8 cellular contexts compared by ENCODE assay signal in genomic region chr13:57624565-57625435, GRCh38. TPM values are rescaled to one million over a fixed set of nuclear protein-coding genes. Genes with fewer than 3 reads are reported as not detected.
A peak's percentile ranks its signal among the peaks of the same experiment; 100 is the strongest.
DNase-seq lines count a peak whose midpoint lies in the region; ATAC-seq, FAIRE-seq and TF ChIP-seq lines count a peak whose summit lies in the region.

No MANE protein-coding gene starts in this region.

- CTCF ChIA-PET in endothelial cell of umbilical vein (lab: Charles Lee), result interaction anchor here (0.6 to 3.6 kb wide), 71 partner anchors 7 to 1866 kb away, joined by 3 to 57 read pairs (median 3); no protein-coding TSS in a partner anchor

- H3K9me3 Mint-ChIP-seq in CD14-positive monocyte, result peaks cover under 1 to 10% (median 5%) of the 10 kb centered on the region in 7 donors
- no peaks in the 10 kb centered on the region for H3K9me3 Mint-ChIP-seq in neural crest cell
- H3K9me3 Mint-ChIP-seq in activated T-helper 2 cell treated with anti-CD3 and anti-CD28 coated beads, Interferon-gamma antibody, Interleukin-2, Interleukin-4, amounts not matched to agents 10 μg/mL and 5 μg/mL and 100 μg/mL, durations not matched to agents 14 hours and 24 hours and 36 hours, result no peaks in the 10 kb centered on the region

- H3K4me2 ChIP-seq in endothelial cell of umbilical vein (ENCODE audit: insufficient read depth, low read length), result no peak overlapping the region

- peak; percentile 61 for ATAC-seq in GM18909 (IDR thresholded peaks at IDR 0.05; ENCODE audit: poor library complexity, unreplicated experiment)

- no peak overlapping the region for H3K4me3 ChIP-seq in endothelial cell of umbilical vein (replicated peaks in 1 of 3; ENCODE audit: insufficient read depth in 1 of 3, low read depth in 1 of 3, low read length in 3 of 3)

- H3K4me3 Mint-ChIP-seq in CD14-positive monocyte (no peak overlapping the region), neural crest cell (peak overlapping the region; percentile 17)
- H3K4me3 Mint-ChIP-seq in activated T-helper 2 cell treated with anti-CD3 and anti-CD28 coated beads, Interferon-gamma antibody, Interleukin-2, Interleukin-4, amounts not matched to agents 10 μg/mL and 5 μg/mL and 100 μg/mL, durations not matched to agents 14 hours and 24 hours and 36 hours (ENCODE audit: low read depth), result no peak overlapping the region

- H3K27me3 ChIP-seq in endothelial cell of umbilical vein (ENCODE audit: control insufficient read depth in 2 of 2, insufficient read depth in 2 of 2, low read length in 2 of 2), result peaks cover 0 to 2% of the 10 kb centered on the region in 2 experiments

- peaks cover 6% of the 10 kb centered on the region for H3K4me1 Mint-ChIP-seq in CD14-positive monocyte
- peaks cover 15% of the 10 kb centered on the region for H3K4me1 Mint-ChIP-seq in neural crest cell
- peaks cover 4% of the 10 kb centered on the region for H3K4me1 Mint-ChIP-seq in activated T-helper 2 cell treated with anti-CD3 and anti-CD28 coated beads, Interferon-gamma antibody, Interleukin-2, Interleukin-4, amounts not matched to agents 10 μg/mL and 5 μg/mL and 100 μg/mL, durations not matched to agents 14 hours and 24 hours and 36 hours (ENCODE audit: low read depth)

- FAIRE-seq in endothelial cell of umbilical vein (lab: Jason Lieb, UNC), result peak; percentile 89

- POLR2A ChIA-PET in endothelial cell of umbilical vein (lab: Charles Lee), result no interaction called here

- DNase-seq in CD14-positive monocyte (ENCODE audit: low spot score) (no peak), KBM-7 (peak; percentile 65), RKO (ENCODE audit: low spot score) (peak; percentile 73), endothelial cell of umbilical vein (ENCODE audit: low read depth, low spot score) (peak; percentile 71), neural crest cell (ENCODE audit: low read depth, low spot score) (peak; percentile 59), cerebellum (ENCODE audit: low spot score) (no peak)
- DNase-seq in activated T-helper 2 cell treated with anti-CD3 and anti-CD28 coated beads, Interferon-gamma antibody, Interleukin-2, Interleukin-4, amounts not matched to agents 10 μg/mL and 5 μg/mL and 100 μg/mL, durations not matched to agents 14 hours and 24 hours and 36 hours (ENCODE audit: low spot score), result no peak

- H3K9me3 ChIP-seq in endothelial cell of umbilical vein (replicated peaks; ENCODE audit: control insufficient read depth, insufficient read depth, low read length), result no peaks in the 10 kb centered on the region

- H3K36me3 ChIP-seq in endothelial cell of umbilical vein (ENCODE audit: control insufficient read depth in 2 of 2, extremely low read depth in 1 of 2, insufficient read depth in 2 of 2, low read length in 2 of 2), result no peaks in the 10 kb centered on the region

- peaks cover 4% of the 10 kb centered on the region for H3K4me1 ChIP-seq in endothelial cell of umbilical vein (ENCODE audit: control insufficient read depth, extremely low read depth, insufficient read depth, low read length)

- peak; percentile 84 for TF ChIP-seq CTCF in CD14-positive monocyte (IDR thresholded peaks at IDR 0.05)
- peak; percentile 66 to 73 for TF ChIP-seq CTCF in endothelial cell of umbilical vein (IDR thresholded peaks at IDR 0.05; ENCODE audit: extremely low read depth in 1 of 2, insufficient read depth in 1 of 2, low read depth in 1 of 2, low read length in 2 of 2)
- TF ChIP-seq CTCF in neural crest cell (conservative IDR thresholded peaks at IDR 0.05), result peak; percentile 96

- H3K27me3 Mint-ChIP-seq in CD14-positive monocyte (ENCODE audit: low read depth in 3 of 3) (peaks cover 22 to 25% (median 24%) of the 10 kb centered on the region in 3 donors), neural crest cell (ENCODE audit: low read depth) (peaks cover 18% of the 10 kb centered on the region)
- H3K27me3 Mint-ChIP-seq in activated T-helper 2 cell treated with anti-CD3 and anti-CD28 coated beads, Interferon-gamma antibody, Interleukin-2, Interleukin-4, amounts not matched to agents 10 μg/mL and 5 μg/mL and 100 μg/mL, durations not matched to agents 14 hours and 24 hours and 36 hours (ENCODE audit: low read depth), result peaks cover 18% of the 10 kb centered on the region

- peak overlapping the region; percentile 24 for H2AFZ ChIP-seq in endothelial cell of umbilical vein (ENCODE audit: low read depth, low read length)

- dilution Hi-C loops in endothelial cell of umbilical vein (cut with MboI; ENCODE audit: extremely low pct_ligation_motif_present, low sequenced_read_pairs), result no loop called here

- no peak overlapping the region for H3K9ac ChIP-seq in endothelial cell of umbilical vein (replicated peaks; ENCODE audit: extremely low read depth, insufficient read depth, low read length)

- TF ChIP-seq POLR2A in endothelial cell of umbilical vein (IDR thresholded peaks at IDR 0.05; ENCODE audit: low read depth, low read length), result no peak

- H3K36me3 Mint-ChIP-seq in CD14-positive monocyte (peaks cover 2 to 5% of the 10 kb centered on the region in 2 donors), neural crest cell (ENCODE audit: low read depth) (no peaks in the 10 kb centered on the region)
- no peaks in the 10 kb centered on the region for H3K36me3 Mint-ChIP-seq in activated T-helper 2 cell treated with anti-CD3 and anti-CD28 coated beads, Interferon-gamma antibody, Interleukin-2, Interleukin-4, amounts not matched to agents 10 μg/mL and 5 μg/mL and 100 μg/mL, durations not matched to agents 14 hours and 24 hours and 36 hours (ENCODE audit: low read depth)

- in situ Hi-C loops in KBM-7 (cut with MboI; ENCODE audit: low pct_unique_long_range_greater_than_20kb, low sequenced_read_pairs), result no loop called here

- H3K27ac Mint-ChIP-seq in CD14-positive monocyte (no peak overlapping the region), neural crest cell (ENCODE audit: unreplicated experiment) (no peak overlapping the region)
- no peak overlapping the region for H3K27ac Mint-ChIP-seq in activated T-helper 2 cell treated with anti-CD3 and anti-CD28 coated beads, Interferon-gamma antibody, Interleukin-2, Interleukin-4, amounts not matched to agents 10 μg/mL and 5 μg/mL and 100 μg/mL, durations not matched to agents 14 hours and 24 hours and 36 hours

- H4K20me1 ChIP-seq in endothelial cell of umbilical vein (replicated peaks; ENCODE audit: control insufficient read depth, extremely low read depth, insufficient read depth, low read length), result no peaks in the 10 kb centered on the region

- no peak overlapping the region for H3K27ac ChIP-seq in endothelial cell of umbilical vein (ENCODE audit: insufficient read depth, low read depth, low read length)

- H3K79me2 ChIP-seq in endothelial cell of umbilical vein (ENCODE audit: control insufficient read depth, insufficient read depth, low read length), result no peaks in the 10 kb centered on the region

- intact Hi-C loops in CD14-positive monocyte (cut with micrococcal nuclease) (loop anchor here (5.0 to 10.0 kb wide), 2 partner anchors 1690 to 1693 kb away; no protein-coding TSS in a partner anchor), endothelial cell of umbilical vein (cut with micrococcal nuclease) (loop anchor here (1.0 to 5.0 kb wide), 2 partner anchors 869 to 1218 kb away; no protein-coding TSS in a partner anchor)
- intact Hi-C loops in activated T-helper 2 cell treated with anti-CD3 and anti-CD28 coated beads, Interferon-gamma antibody, Interleukin-2, Interleukin-4, amounts not matched to agents 10 μg/mL and 5 μg/mL and 100 μg/mL, durations not matched to agents 14 hours and 24 hours and 36 hours (cut with micrococcal nuclease), result loop anchor here (10.0 kb wide), 1 partner anchor 1690 kb away; no protein-coding TSS in a partner anchor

- H3K9me1 ChIP-seq in endothelial cell of umbilical vein (replicated peaks; ENCODE audit: control insufficient read depth, extremely low read depth, insufficient read depth, low read length), result no peaks in the 10 kb centered on the region

- no TSS peak for BruUV-seq in endothelial cell of umbilical vein (replicated peaks; lab: Mats Ljungman, UMichigan)

TF ChIP-seq in endothelial cell of umbilical vein, 7 proteins besides CTCF, POLR2A, EP300 and RAD21:
- TF ChIP-seq POLR2AphosphoS5 (IDR thresholded peaks at IDR 0.05; ENCODE audit: insufficient read depth, low read depth, low read length), result no peak
- no peak for TF ChIP-seq MAX (IDR thresholded peaks at IDR 0.05; ENCODE audit: insufficient read depth, insufficient read length)

RNA-seq across cellular contexts. Expression of gene PCDH17, which starts 6.7 kb away (rescaled TPM):
- not detected for polyA plus RNA-seq in CD14-positive monocyte
- total RNA-seq in endothelial cell of umbilical vein, result 4.2 and 5.0 TPM in 2 replicates
- polyA plus RNA-seq in endothelial cell of umbilical vein, result 2.1 TPM in 2 replicates
- 0.73 and 0.81 TPM in 2 replicates for polyA plus RNA-seq in endothelial cell of umbilical vein (2011; cell fraction: cytosol; rRNA removed)
- polyA plus RNA-seq in endothelial cell of umbilical vein (2011; cell fraction: nucleus; rRNA removed), result 1.4 and 1.7 TPM in 2 replicates
- polyA plus RNA-seq in endothelial cell of umbilical vein (2012), result 2.2 and 3.3 TPM in 2 replicates
- polyA minus RNA-seq in endothelial cell of umbilical vein, result 7.1 and 9.5 TPM in 2 replicates
- 0.20 TPM for polyA minus RNA-seq in endothelial cell of umbilical vein (2011; cell fraction: cytosol; rRNA and poly(A)+ RNA removed)
- polyA minus RNA-seq in endothelial cell of umbilical vein (2011; cell fraction: nucleus; rRNA and poly(A)+ RNA removed), result 8.8 and 17.5 TPM in 2 replicates
- total RNA-seq in neural crest cell, result 14.4 and 14.6 TPM in 2 replicates
- 235 TPM for total RNA-seq in cerebellum
- not detected in 2 replicates for total RNA-seq in activated T-helper 2 cell treated with anti-CD3 and anti-CD28 coated beads, Interferon-gamma antibody, Interleukin-2, Interleukin-4, amounts not matched to agents 10 μg/mL and 5 μg/mL and 100 μg/mL, durations not matched to agents 14 hours and 24 hours and 36 hours

Comparison
In these comparisons a context has a peak if more than half of its experiments do, and no peak if none do; other contexts are left out.
1. DNase-seq: peak in KBM-7 (single experiment), RKO (single experiment), endothelial cell of umbilical vein (single experiment) and neural crest cell (single experiment); none in CD14-positive monocyte (single experiment), cerebellum (single experiment) and activated T-helper 2 cell treated with anti-CD3 and anti-CD28 coated beads, Interferon-gamma antibody, Interleukin-2, Interleukin-4, amounts not matched to agents 10 μg/mL and 5 μg/mL and 100 μg/mL, durations not matched to agents 14 hours and 24 hours and 36 hours (single experiment).
2. RNA of gene PCDH17, which starts 6.7 kb away (total RNA-seq): 235 TPM in cerebellum (single experiment); 14.4 to 14.6 TPM in neural crest cell, 4.2 to 5.0 TPM in endothelial cell of umbilical vein and not detected in activated T-helper 2 cell treated with anti-CD3 and anti-CD28 coated beads, Interferon-gamma antibody, Interleukin-2, Interleukin-4, amounts not matched to agents 10 μg/mL and 5 μg/mL and 100 μg/mL, durations not matched to agents 14 hours and 24 hours and 36 hours; every median in the first group is over 10 times any median in the second.
3. Peak in every context shown above with its lines, with median percentiles within 50 percentile points of each other: CTCF ChIP-seq.